ENCODE assay signal across 26 cellular contexts in genomic region chr14:21729703-21730212, GRCh38. TPM values are rescaled to one million over a fixed set of nuclear protein-coding genes. Genes with fewer than 3 reads are reported as not detected.
DNase-seq lines count a peak whose midpoint lies in the region; ATAC-seq and TF ChIP-seq lines count a peak whose summit lies in the region.
"Had no signal": no experiment of that assay in that cellular context is flagged by ENCODE, and none has a peak within 500 bp of the region (broad histone marks: within the 10 kb centered on the region; RNA-seq: fewer than 3 reads in every experiment).

No MANE protein-coding gene starts in this region.

- H3K4me3 ChIP-seq in iPS-18a (ENCODE audit: low read length), result peak overlapping the region; percentile 4
- H3K4me3 ChIP-seq: Peyer's patch, SJCRH30, skin epidermis, thoracic aorta had no signal

- ATAC-seq in natural killer cell, result peak in 1 of 3 donors; percentile 63
- no peak for ATAC-seq in natural killer cell treated with Interleukin-12 subunit alpha and Interleukin-12 subunit beta and Interleukin-15 and Interleukin-18, amount 100 ng/mL, for 72 hours
- no peak for ATAC-seq in GM19324 (IDR thresholded peaks at IDR 0.05; ENCODE audit: low FRiP score, unreplicated experiment)

- H3K9me3 ChIP-seq in iPS-18a (ENCODE audit: control insufficient read depth, low read depth, low read length), result no peaks in the 10 kb centered on the region
- H3K9me3 ChIP-seq: Peyer's patch, SJCRH30, thoracic aorta had no signal

- H3K4me3 Mint-ChIP-seq in natural killer cell, result peak overlapping the region; percentile 21
- no peak overlapping the region for H3K4me3 Mint-ChIP-seq in natural killer cell treated with Interleukin-12 subunit alpha and Interleukin-12 subunit beta and Interleukin-15 and Interleukin-18, amount 100 ng/mL, for 72 hours
- peak overlapping the region; percentile 24 for H3K4me3 Mint-ChIP-seq in T-helper 2 cell treated with Interferon-gamma antibody and Interleukin-4, amounts not matched to agents 5 μg/mL and 100 μg/mL, for 36 hours

- H3K27ac Mint-ChIP-seq in natural killer cell, result peak overlapping the region in 1 of 2 donors; percentile 19
- H3K27ac Mint-ChIP-seq in natural killer cell treated with Interleukin-12 subunit alpha and Interleukin-12 subunit beta and Interleukin-15 and Interleukin-18, amount 100 ng/mL, for 72 hours, result no peak overlapping the region
- no peak overlapping the region for H3K27ac Mint-ChIP-seq in T-helper 2 cell treated with Interferon-gamma antibody and Interleukin-4, amounts not matched to agents 5 μg/mL and 100 μg/mL, for 36 hours

- no peaks in the 10 kb centered on the region for H3K27me3 ChIP-seq in iPS-18a (ENCODE audit: control insufficient read depth, insufficient read depth, low read length)
- H3K27me3 ChIP-seq: Peyer's patch, SJCRH30 had no signal

- no peak overlapping the region for H3K9ac ChIP-seq in iPS-18a (ENCODE audit: low read length)

- intact Hi-C loops in natural killer cell (cut with micrococcal nuclease), result no loop called here

- H3K4me1 ChIP-seq in iPS-18a (ENCODE audit: control insufficient read depth, low read depth, low read length), result peaks cover 3% of the 10 kb centered on the region
- H3K4me1 ChIP-seq: Peyer's patch, SJCRH30 had no signal

- DNase-seq in natural killer cell (no peak), NCI-H1694 (lab: John Stamatoyannopoulos, UW) (no peak), hippocampal formation (lab: John Stamatoyannopoulos, UW) (no peak)
- DNase-seq in natural killer cell treated with Interleukin-12 subunit alpha and Interleukin-12 subunit beta and Interleukin-15 and Interleukin-18, amount 100 ng/mL, for 72 hours (ENCODE audit: low spot score), result no peak
- no peak for DNase-seq in T-helper 2 cell treated with Interferon-gamma antibody and Interleukin-4, amounts not matched to agents 5 μg/mL and 100 μg/mL, for 36 hours (ENCODE audit: low spot score)
- DNase-seq: activated gamma-delta T cell; DND-41; foreskin fibroblast; KBM-7; NCI-H1436 treated with DMSO at 0.1 percent for 48 hours; NCI-H510A treated with DMSO at 0.1 percent for 48 hours; NK-92 treated with Interleukin-12 subunit alpha and Interleukin-12 subunit beta, amount 100 ng/mL, for 24 hours; nucleus accumbens; Peyer's patch; SJCRH30; stimulated activated CD4-positive, alpha-beta T cell treated with anti-CD3 and anti-CD28 coated beads, Interleukin-1b, Interleukin-23, amount 100 ng/mL, for 48 hours; WERI-Rb-1 had no signal

- H3K4me1 Mint-ChIP-seq in natural killer cell, result peaks cover 12 to 13% of the 10 kb centered on the region in 2 donors
- peaks cover 10 to 11% of the 10 kb centered on the region in 2 donors for H3K4me1 Mint-ChIP-seq in natural killer cell treated with Interleukin-12 subunit alpha and Interleukin-12 subunit beta and Interleukin-15 and Interleukin-18, amount 100 ng/mL, for 72 hours (ENCODE audit: low read depth in 2 of 2)
- peaks cover 10% of the 10 kb centered on the region for H3K4me1 Mint-ChIP-seq in T-helper 2 cell treated with Interferon-gamma antibody and Interleukin-4, amounts not matched to agents 5 μg/mL and 100 μg/mL, for 36 hours (ENCODE audit: low read depth)

- no peak for TF ChIP-seq CTCF in natural killer cell (IDR thresholded peaks at IDR 0.05)

- peaks cover 23 to 35% of the 10 kb centered on the region in 2 donors for H3K27me3 Mint-ChIP-seq in natural killer cell (ENCODE audit: low read depth in 2 of 2)
- peaks cover 21 to 29% of the 10 kb centered on the region in 2 donors for H3K27me3 Mint-ChIP-seq in natural killer cell treated with Interleukin-12 subunit alpha and Interleukin-12 subunit beta and Interleukin-15 and Interleukin-18, amount 100 ng/mL, for 72 hours
- H3K27me3 Mint-ChIP-seq in T-helper 2 cell treated with Interferon-gamma antibody and Interleukin-4, amounts not matched to agents 5 μg/mL and 100 μg/mL, for 36 hours (ENCODE audit: low read depth), result peaks cover 24% of the 10 kb centered on the region

- no peaks in the 10 kb centered on the region for H3K36me3 ChIP-seq in iPS-18a (ENCODE audit: control insufficient read depth, low read depth, low read length)
- H3K36me3 ChIP-seq: Peyer's patch, SJCRH30, thoracic aorta, WERI-Rb-1 had no signal

- H3K9me3 Mint-ChIP-seq in natural killer cell, result no peaks in the 10 kb centered on the region
- H3K9me3 Mint-ChIP-seq in natural killer cell treated with Interleukin-12 subunit alpha and Interleukin-12 subunit beta and Interleukin-15 and Interleukin-18, amount 100 ng/mL, for 72 hours, result no peaks in the 10 kb centered on the region
- H3K9me3 Mint-ChIP-seq in T-helper 2 cell treated with Interferon-gamma antibody and Interleukin-4, amounts not matched to agents 5 μg/mL and 100 μg/mL, for 36 hours, result no peaks in the 10 kb centered on the region

- H3K27ac ChIP-seq in iPS-18a (ENCODE audit: low read length), result no peak overlapping the region
- H3K27ac ChIP-seq: Peyer's patch, SJCRH30, skin epidermis, thoracic aorta, WERI-Rb-1 had no signal

- no peaks in the 10 kb centered on the region for H3K36me3 Mint-ChIP-seq in natural killer cell
- no peaks in the 10 kb centered on the region for H3K36me3 Mint-ChIP-seq in natural killer cell treated with Interleukin-12 subunit alpha and Interleukin-12 subunit beta and Interleukin-15 and Interleukin-18, amount 100 ng/mL, for 72 hours
- no peaks in the 10 kb centered on the region for H3K36me3 Mint-ChIP-seq in T-helper 2 cell treated with Interferon-gamma antibody and Interleukin-4, amounts not matched to agents 5 μg/mL and 100 μg/mL, for 36 hours (ENCODE audit: low read depth)

RNA-seq across cellular contexts. Expression of gene OR4E1, which starts 56.1 kb away (rescaled TPM):
- not detected for total RNA-seq in natural killer cell
- total RNA-seq in natural killer cell treated with Interleukin-12 subunit alpha and Interleukin-12 subunit beta and Interleukin-15 and Interleukin-18, amount 100 ng/mL, for 72 hours, result not detected
- total RNA-seq: activated CD8-positive, alpha-beta memory T cell treated with anti-CD3 and anti-CD28 coated beads for 36 hours; astrocyte; epithelial cell of proximal tubule; kidney epithelial cell; Peyer's patch; SJCRH30; T-helper 2 cell treated with Interferon-gamma antibody and Interleukin-4, amounts not matched to agents 100 ng/mL and 5 ng/mL, for 36 hours; thoracic aorta had no signal
